In genomic region chr1:54835131-54835898, GRCh38 we compare ENCODE assay signal across 27 cellular contexts. TPM values are rescaled to one million over a fixed set of nuclear protein-coding genes. Genes with fewer than 3 reads are reported as not detected.
A peak's percentile ranks its signal among the peaks of the same experiment; 100 is the strongest.
DNase-seq lines count a peak whose midpoint lies in the region; ATAC-seq, FAIRE-seq and TF ChIP-seq lines count a peak whose summit lies in the region.
"Had no signal": no experiment of that assay in that cellular context is flagged by ENCODE, and none has a peak within 500 bp of the region (broad histone marks: within the 10 kb centered on the region; RNA-seq: fewer than 3 reads in every experiment).

No MANE protein-coding gene starts in this region.

- peak; percentile 32 for DNase-seq in activated CD8-positive, alpha-beta memory T cell treated with anti-CD3 and anti-CD28 coated beads for 24 hours
- DNase-seq in activated CD8-positive, alpha-beta memory T cell treated with anti-CD3 and anti-CD28 coated beads, Interleukin-2, amount 10 ng/mL, durations not matched to agents 7 days and 5 days, result no peak
- DNase-seq in esophagus muscularis mucosa (ENCODE audit: extremely low spot score) (peak; percentile 57), osteoblast (ENCODE audit: insufficient read length, low spot score, missing footprints) (peak; percentile 48), vagina (ENCODE audit: extremely low spot score in 2 of 2) (peak; percentile 20 to 46), right atrium auricular region (ENCODE audit: low spot score) (no peak), H54 (ENCODE audit: insufficient read length, low spot score) (no peak)
- DNase-seq: ACHN; Calu3; CD8-positive, alpha-beta memory T cell; DMS153; H7; Kasumi-1; MG63; NCI-H1417; NCI-H1694 treated with DMSO at 0.1 percent for 48 hours; NCI-H446; NCI-H526; OCI-M1 had no signal

- no peaks in the 10 kb centered on the region for H3K9me3 Mint-ChIP-seq in activated CD8-positive, alpha-beta memory T cell treated with anti-CD3 and anti-CD28 coated beads, Interleukin-2, amount 10 ng/mL, durations not matched to agents 7 days and 5 days (ENCODE audit: low read depth)
- H3K9me3 Mint-ChIP-seq in activated T-helper 17 cell treated with anti-CD3 and anti-CD28 coated beads, Interleukin-2, amount 50 U/mL, for 72 hours, result peaks cover 4% of the 10 kb centered on the region

- intact Hi-C loops in esophagus muscularis mucosa (cut with DNase I) (no loop called here), vagina (cut with DNase I) (no loop called here)

- no peak overlapping the region for H3K27ac Mint-ChIP-seq in activated CD8-positive, alpha-beta memory T cell treated with anti-CD3 and anti-CD28 coated beads, Interleukin-2, amount 10 ng/mL, durations not matched to agents 7 days and 5 days
- no peak overlapping the region for H3K27ac Mint-ChIP-seq in activated T-helper 17 cell treated with anti-CD3 and anti-CD28 coated beads, Interleukin-2, amount 50 U/mL, for 72 hours
- H3K27ac Mint-ChIP-seq: CD8-positive, alpha-beta memory T cell had no signal

- no peak overlapping the region for H3K4me2 ChIP-seq in osteoblast (ENCODE audit: insufficient read depth, low read length)
- H3K4me2 ChIP-seq: BLaER1 had no signal

- H3K36me3 ChIP-seq in esophagus muscularis mucosa (no peaks in the 10 kb centered on the region), osteoblast (ENCODE audit: insufficient read depth, low read length) (no peaks in the 10 kb centered on the region), vagina (no peaks in the 10 kb centered on the region), right atrium auricular region (no peaks in the 10 kb centered on the region)
- H3K36me3 ChIP-seq: BLaER1, MG63, SJSA1 had no signal

- peaks cover 0 to 6% (median 0%) of the 10 kb centered on the region in 4 donors for H3K27me3 ChIP-seq in esophagus muscularis mucosa
- H3K27me3 ChIP-seq in osteoblast (ENCODE audit: insufficient read depth, low read length), result peaks cover 30% of the 10 kb centered on the region
- H3K27me3 ChIP-seq in vagina, result no peaks in the 10 kb centered on the region
- H3K27me3 ChIP-seq in right atrium auricular region, result no peaks in the 10 kb centered on the region
- H3K27me3 ChIP-seq: BLaER1, MG63, SJSA1 had no signal

- H3K4me3 ChIP-seq in esophagus muscularis mucosa (no peak overlapping the region), osteoblast (ENCODE audit: insufficient read depth, low read length) (no peak overlapping the region), vagina (no peak overlapping the region), right atrium auricular region (no peak overlapping the region)
- H3K4me3 ChIP-seq: BLaER1, MG63, SJSA1 had no signal

- no peak for ATAC-seq in activated CD8-positive, alpha-beta memory T cell treated with anti-CD3 and anti-CD28 coated beads, Interleukin-2, amount 10 ng/mL, durations not matched to agents 7 days and 5 days
- no peak for ATAC-seq in activated T-helper 17 cell treated with anti-CD3 and anti-CD28 coated beads, Interleukin-2, amount 50 U/mL, for 72 hours (replicated peaks)

- no peak overlapping the region for H2AFZ ChIP-seq in osteoblast (ENCODE audit: low read length)

- TF ChIP-seq CTCF in esophagus muscularis mucosa (IDR thresholded peaks at IDR 0.05), result no peak
- no peak for TF ChIP-seq CTCF in osteoblast (IDR thresholded peaks at IDR 0.05; ENCODE audit: extremely low read depth, low read depth, low read length)
- no peak for TF ChIP-seq CTCF in vagina (IDR thresholded peaks at IDR 0.05)
- TF ChIP-seq CTCF in right atrium auricular region (IDR thresholded peaks at IDR 0.05), result no peak

- no peaks in the 10 kb centered on the region for H3K4me1 Mint-ChIP-seq in activated CD8-positive, alpha-beta memory T cell treated with anti-CD3 and anti-CD28 coated beads, Interleukin-2, amount 10 ng/mL, durations not matched to agents 7 days and 5 days
- H3K4me1 Mint-ChIP-seq in activated T-helper 17 cell treated with anti-CD3 and anti-CD28 coated beads, Interleukin-2, amount 50 U/mL, for 72 hours, result no peaks in the 10 kb centered on the region
- H3K4me1 Mint-ChIP-seq: CD8-positive, alpha-beta memory T cell had no signal

- CTCF ChIA-PET in activated CD8-positive, alpha-beta memory T cell treated with anti-CD3 and anti-CD28 coated beads, Interleukin-2, amount 10 ng/mL, durations not matched to agents 7 days and 5 days (lab: Charles Lee), result interaction anchor here (1.4 kb wide), 1 partner anchor 115 kb away, joined by 3 read pairs; no protein-coding TSS in a partner anchor

- H3K27ac ChIP-seq in esophagus muscularis mucosa (replicated peaks in 1 of 4) (no peak overlapping the region), osteoblast (ENCODE audit: low read depth, low read length) (no peak overlapping the region), vagina (no peak overlapping the region), right atrium auricular region (no peak overlapping the region)
- H3K27ac ChIP-seq: 22Rv1, BLaER1, SJSA1 had no signal

- peaks cover 18% of the 10 kb centered on the region for H3K27me3 Mint-ChIP-seq in activated CD8-positive, alpha-beta memory T cell treated with anti-CD3 and anti-CD28 coated beads, Interleukin-2, amount 10 ng/mL, durations not matched to agents 7 days and 5 days
- H3K27me3 Mint-ChIP-seq in activated T-helper 17 cell treated with anti-CD3 and anti-CD28 coated beads, Interleukin-2, amount 50 U/mL, for 72 hours, result no peaks in the 10 kb centered on the region

- no peaks in the 10 kb centered on the region for H4K20me1 ChIP-seq in osteoblast (ENCODE audit: insufficient read depth, low read length)
- H4K20me1 ChIP-seq: BLaER1 had no signal

- H3K9me3 ChIP-seq in esophagus muscularis mucosa, result peaks cover 0 to 13% (median 7%) of the 10 kb centered on the region in 4 donors
- H3K9me3 ChIP-seq in osteoblast (ENCODE audit: low read depth, low read length), result peaks cover 6% of the 10 kb centered on the region
- H3K9me3 ChIP-seq in vagina, result no peaks in the 10 kb centered on the region
- peaks cover 3 to 10% of the 10 kb centered on the region in 2 donors for H3K9me3 ChIP-seq in right atrium auricular region
- H3K9me3 ChIP-seq: SJSA1 had no signal

- TF ChIP-seq POLR2A in esophagus muscularis mucosa (IDR thresholded peaks at IDR 0.05; ENCODE audit: low read depth), result no peak
- TF ChIP-seq POLR2A in vagina (IDR thresholded peaks at IDR 0.05), result no peak
- TF ChIP-seq POLR2A in H54 (IDR thresholded peaks at IDR 0.05; ENCODE audit: low read depth, low read length), result no peak

- TF ChIP-seq EP300 in esophagus muscularis mucosa (IDR thresholded peaks at IDR 0.05), result no peak

- H3K36me3 Mint-ChIP-seq in activated CD8-positive, alpha-beta memory T cell treated with anti-CD3 and anti-CD28 coated beads, Interleukin-2, amount 10 ng/mL, durations not matched to agents 7 days and 5 days, result peaks cover 3% of the 10 kb centered on the region
- H3K36me3 Mint-ChIP-seq in activated T-helper 17 cell treated with anti-CD3 and anti-CD28 coated beads, Interleukin-2, amount 50 U/mL, for 72 hours (ENCODE audit: low read depth), result peaks cover 8% of the 10 kb centered on the region

- no peak overlapping the region for H3K4me3 Mint-ChIP-seq in activated CD8-positive, alpha-beta memory T cell treated with anti-CD3 and anti-CD28 coated beads, Interleukin-2, amount 10 ng/mL, durations not matched to agents 7 days and 5 days
- H3K4me3 Mint-ChIP-seq in activated T-helper 17 cell treated with anti-CD3 and anti-CD28 coated beads, Interleukin-2, amount 50 U/mL, for 72 hours, result no peak overlapping the region
- H3K4me3 Mint-ChIP-seq: CD8-positive, alpha-beta memory T cell had no signal

- H3K79me2 ChIP-seq in osteoblast (ENCODE audit: insufficient read depth, low read length), result no peaks in the 10 kb centered on the region

- FAIRE-seq in H54 (lab: Jason Lieb, UNC), result no peak
- FAIRE-seq: G401.6, GM12892, RCC 7860 had no signal

- no peaks in the 10 kb centered on the region for H3K4me1 ChIP-seq in esophagus muscularis mucosa
- H3K4me1 ChIP-seq in osteoblast (ENCODE audit: insufficient read depth, low read length), result no peaks in the 10 kb centered on the region
- H3K4me1 ChIP-seq in vagina, result no peaks in the 10 kb centered on the region
- H3K4me1 ChIP-seq in right atrium auricular region, result no peaks in the 10 kb centered on the region
- H3K4me1 ChIP-seq: BLaER1, SJSA1 had no signal

- WGBS in esophagus muscularis mucosa, result 87% methylated on average over 6 of the region's 6 CpGs

RNA-seq across cellular contexts. Expression of gene TTC22, which starts 34.2 kb away (rescaled TPM):
- total RNA-seq in activated CD8-positive, alpha-beta memory T cell treated with anti-CD3 and anti-CD28 coated beads, Interleukin-2, amount 10 ng/mL, durations not matched to agents 7 days and 5 days, result 10 to 100 TPM in 1 of 2 experiments, 1 to 10 TPM in 1; 9.1 to 17.9 TPM
- under 1 TPM; under 0.01 to 0.17 (median 0.09) TPM for total RNA-seq in esophagus muscularis mucosa
- total RNA-seq in osteoblast, result not detected in 2 replicates
- 43.5 TPM for total RNA-seq in vagina
- total RNA-seq in right atrium auricular region, result under 1 TPM; 0.43 to 0.70 TPM
- total RNA-seq in activated T-helper 17 cell treated with anti-CD3 and anti-CD28 coated beads, Interleukin-2, amount 50 U/mL, for 72 hours, result 10 to 100 TPM in 1 of 2 donors, 1 to 10 TPM in 1; 3.6 to 10.6 TPM
- total RNA-seq: Daoy, SJSA1 had no signal

RNA-seq across cellular contexts. Expression of gene DHCR24, which starts 51.7 kb away (rescaled TPM):
- 100 to 1,000 TPM; 121 to 187 TPM for total RNA-seq in activated CD8-positive, alpha-beta memory T cell treated with anti-CD3 and anti-CD28 coated beads, Interleukin-2, amount 10 ng/mL, durations not matched to agents 7 days and 5 days
- total RNA-seq in esophagus muscularis mucosa (10 to 100 TPM; 10.8 to 16.1 (median 13.1) TPM), osteoblast (151 and 168 TPM in 2 replicates), vagina (141 TPM), right atrium auricular region (10 to 100 TPM; 13.4 to 20.4 TPM)
- total RNA-seq in activated T-helper 17 cell treated with anti-CD3 and anti-CD28 coated beads, Interleukin-2, amount 50 U/mL, for 72 hours, result 10 to 100 TPM; 27.4 to 78.7 TPM

Comparison
In these comparisons a context has a peak if more than half of its experiments do, and no peak if none do; other contexts are left out.
1. DNase-seq: peak in activated CD8-positive, alpha-beta memory T cell treated with anti-CD3 and anti-CD28 coated beads for 24 hours (single experiment), esophagus muscularis mucosa (single experiment), osteoblast (single experiment) and vagina (2 of 2); none in activated CD8-positive, alpha-beta memory T cell treated with anti-CD3 and anti-CD28 coated beads, Interleukin-2, amount 10 ng/mL, durations not matched to agents 7 days and 5 days (single experiment), right atrium auricular region (single experiment) and H54 (single experiment).